ENCODE assay signal across 9 cellular contexts in genomic region chr5:132446621-132447020, GRCh38. TPM values are rescaled to one million over a fixed set of nuclear protein-coding genes. Genes with fewer than 3 reads are reported as not detected.
A peak's percentile ranks its signal among the peaks of the same experiment; 100 is the strongest.
DNase-seq lines count a peak whose midpoint lies in the region; ATAC-seq and TF ChIP-seq lines count a peak whose summit lies in the region.
"Had no signal": no experiment of that assay in that cellular context is flagged by ENCODE, and none has a peak within 500 bp of the region (broad histone marks: within the 10 kb centered on the region; RNA-seq: fewer than 3 reads in every experiment).

No MANE protein-coding gene starts in this region.

- no peak overlapping the region for H3K4me3 ChIP-seq in heart left ventricle

- peak overlapping the region in 11 of 12 donors; percentile 38 to 77 (median 68) for H3K27ac ChIP-seq in heart left ventricle

- H3K4me1 ChIP-seq in heart left ventricle: peaks cover 17 to 70% (median 56%) of the 10 kb centered on the region in 12 donors

- TF ChIP-seq CTCF in heart left ventricle (IDR thresholded peaks at IDR 0.05): no peak

- no peaks in the 10 kb centered on the region for H3K27me3 ChIP-seq in heart left ventricle

- intact Hi-C loops in heart left ventricle (cut with DNase I) (no loop called here), sciatic nerve (cut with DNase I) (no loop called here)

- peak overlapping the region in 2 of 3 donors; percentile 36 to 64 for H3K4me3 Mint-ChIP-seq in T-cell

- CTCF ChIA-PET in T-cell (lab: Charles Lee): interaction anchor here (0.9 to 1.7 kb wide), 6 partner anchors 9 to 60 kb away, joined by 3 to 6 read pairs (median 3); no protein-coding TSS in a partner anchor

- TF ChIP-seq POLR2A in heart left ventricle (IDR thresholded peaks at IDR 0.05): no peak

- DNase-seq in EL: peak; percentile 72
- DNase-seq in T-cell: no peak
- DNase-seq in heart left ventricle: peak in 4 of 5 donors; percentile 82 to 89 (median 84)
- DNase-seq in sciatic nerve (ENCODE audit: low spot score): peak; percentile 81
- DNase-seq in NCI-H187 (lab: John Stamatoyannopoulos, UW): no peak
- no peak for DNase-seq in iPS-NIHi11 (ENCODE audit: low spot score)
- DNase-seq: cortex of kidney had no signal

- WGBS in heart left ventricle, 4 donors: 19 to 28% (median 22%) methylated on average over 6 of the region's 6 CpGs

- ATAC-seq in T-cell (replicated peaks in 1 of 4) (peak in 1 of 4 experiments; percentile 23), heart left ventricle (peak; percentile 87 to 91 (median 90)), sciatic nerve (peak; percentile 94), GM18861 (IDR thresholded peaks at IDR 0.05; ENCODE audit: unreplicated experiment) (no peak), HG03135 (IDR thresholded peaks at IDR 0.05; ENCODE audit: unreplicated experiment) (no peak)

- POLR2A ChIA-PET in T-cell (lab: Charles Lee): interaction anchor here (0.6 to 1.4 kb wide), 6 partner anchors 8 to 46 kb away, joined by 3 to 19 read pairs (median 5); partner anchors contain the start of gene IRF1 (in 1 of the 2)

- H3K27ac Mint-ChIP-seq in T-cell: peak overlapping the region; percentile 77 to 87

- H3K4me1 Mint-ChIP-seq in T-cell: peaks cover 83 to 90% (median 85%) of the 10 kb centered on the region in 3 donors

- no peaks in the 10 kb centered on the region for H3K9me3 ChIP-seq in heart left ventricle

- H3K36me3 ChIP-seq in heart left ventricle: peaks cover 0 to 26% (median 14%) of the 10 kb centered on the region in 9 donors

- no peaks in the 10 kb centered on the region for H3K9me3 Mint-ChIP-seq in T-cell

- H3K36me3 Mint-ChIP-seq in T-cell: peaks cover 48% of the 10 kb centered on the region

- no peaks in the 10 kb centered on the region for H3K27me3 Mint-ChIP-seq in T-cell

RNA-seq across cellular contexts. Expression of gene IRF1, which starts 44.0 kb away (rescaled TPM):
- total RNA-seq in T-cell (100 to 1,000 TPM; 167 to 859 (median 252) TPM), heart left ventricle (100 to 1,000 TPM in 1 of 9 donors, 10 to 100 TPM in 7, 1 to 10 TPM in 1; 9.2 to 190 (median 18.4) TPM), sciatic nerve (52.2 TPM)
- 10 to 100 TPM in 1 of 2 donors, 1 to 10 TPM in 1; 7.5 to 12.2 TPM for polyA plus RNA-seq in heart left ventricle

Comparison
In these comparisons a context has a peak if more than half of its experiments do, and no peak if none do; other contexts are left out.
1. DNase-seq: peak in EL (single experiment), heart left ventricle (4 of 5) and sciatic nerve (single experiment); none in T-cell (0 of 34), NCI-H187 (0 of 2) and iPS-NIHi11 (single experiment).
2. ATAC-seq: peak in heart left ventricle (4 of 4) and sciatic nerve (single experiment); none in GM18861 (single experiment) and HG03135 (single experiment).